ENCODE assay signal across 22 cellular contexts in genomic region chr20:8490076-8490830, GRCh38.
"Had no signal": no experiment of that assay in that cellular context is flagged by ENCODE, and none has a peak within 500 bp of the region (broad histone marks: within the 10 kb centered on the region; RNA-seq: fewer than 3 reads in every experiment).

No MANE protein-coding gene starts in this region.

- H3K4me3 ChIP-seq: dorsolateral prefrontal cortex, mucosa of descending colon, ovary, psoas muscle, spleen, tibial artery had no signal

- H3K27ac ChIP-seq: dorsolateral prefrontal cortex, ovary, psoas muscle, spleen, tibial artery, WERI-Rb-1 had no signal

- H3K4me1 ChIP-seq: psoas muscle, tibial artery had no signal

- H3K4me3 Mint-ChIP-seq: activated T-cell treated with anti-CD3 and anti-CD28 coated beads, Interleukin-2, amount 50 U/mL, for 72 hours; immature natural killer cell; naive B cell; neural crest cell; stimulated activated naive B cell treated with anti-CD40 and anti-IgM and Interleukin-4, amounts not matched to agents 10 μg/mL and 1 μg/mL and 100 μg/mL, for 72 hours had no signal

- H3K36me3 ChIP-seq: ovary, spleen, tibial artery, WERI-Rb-1 had no signal

- H3K9me3 Mint-ChIP-seq: activated T-cell treated with anti-CD3 and anti-CD28 coated beads, Interleukin-2, amount 50 U/mL, for 72 hours; immature natural killer cell; stimulated activated naive B cell treated with anti-CD40 and anti-IgM and Interleukin-4, amounts not matched to agents 10 μg/mL and 1 μg/mL and 100 μg/mL, for 72 hours had no signal

- ATAC-seq: mucosa of descending colon; psoas muscle; stimulated activated naive B cell treated with anti-CD40 and anti-IgM and Interleukin-4, amounts not matched to agents 10 μg/mL and 1 μg/mL and 100 μg/mL, for 72 hours had no signal

- H3K4me1 Mint-ChIP-seq: naive B cell had no signal

- H3K36me3 Mint-ChIP-seq: activated naive CD4-positive, alpha-beta T cell treated with anti-CD3 and anti-CD28 coated beads, Interleukin-2, amount 50 U/mL, for 72 hours; immature natural killer cell; naive B cell; stimulated activated naive B cell treated with anti-CD40 and anti-IgM and Interleukin-4, amounts not matched to agents 10 μg/mL and 1 μg/mL and 100 μg/mL, for 72 hours had no signal

- DNase-seq: activated CD4-positive, alpha-beta T cell treated with anti-CD3 and anti-CD28 coated beads for 1 hour; activated CD8-positive, alpha-beta memory T cell treated with anti-CD3 and anti-CD28 coated beads for 24 hours; activated CD8-positive, alpha-beta memory T cell treated with anti-CD3 and anti-CD28 coated beads, Interleukin-2, amount 50 U/mL, for 48 hours; activated gamma-delta T cell; activated T-cell treated with anti-CD3 and anti-CD28 coated beads, Interleukin-2, amount 50 U/mL, for 72 hours; amniotic stem cell; dorsolateral prefrontal cortex; immature natural killer cell; kidney glomerular epithelial cell; mesenchymal stem cell; mucosa of descending colon; naive B cell; psoas muscle; spleen; stimulated activated CD4-positive, alpha-beta T cell treated with anti-CD3 and anti-CD28 coated beads, Interleukin-4, amount 100 ng/mL, for 4 hours; stimulated activated naive B cell treated with anti-CD40 and anti-IgM and Interleukin-4, amounts not matched to agents 10 μg/mL and 1 μg/mL and 100 μg/mL, for 72 hours; SW 1271; tibial artery; WERI-Rb-1 had no signal

- H3K27me3 Mint-ChIP-seq: naive B cell; stimulated activated naive B cell treated with anti-CD40 and anti-IgM and Interleukin-4, amounts not matched to agents 10 μg/mL and 1 μg/mL and 100 μg/mL, for 72 hours had no signal

- H3K9me3 ChIP-seq: mucosa of descending colon, ovary, psoas muscle, tibial artery had no signal

- H3K27me3 ChIP-seq: dorsolateral prefrontal cortex, ovary, spleen, tibial artery had no signal

- H3K27ac Mint-ChIP-seq: activated naive CD4-positive, alpha-beta T cell treated with anti-CD3 and anti-CD28 coated beads, Interleukin-2, amount 50 U/mL, for 72 hours; activated T-cell treated with anti-CD3 and anti-CD28 coated beads, Interleukin-2, amount 50 U/mL, for 72 hours; stimulated activated naive B cell treated with anti-CD40 and anti-IgM and Interleukin-4, amounts not matched to agents 10 μg/mL and 1 μg/mL and 100 μg/mL, for 72 hours had no signal
